Comparison of ENCODE assay signal across 8 cellular contexts in the genomic region with DNA sequence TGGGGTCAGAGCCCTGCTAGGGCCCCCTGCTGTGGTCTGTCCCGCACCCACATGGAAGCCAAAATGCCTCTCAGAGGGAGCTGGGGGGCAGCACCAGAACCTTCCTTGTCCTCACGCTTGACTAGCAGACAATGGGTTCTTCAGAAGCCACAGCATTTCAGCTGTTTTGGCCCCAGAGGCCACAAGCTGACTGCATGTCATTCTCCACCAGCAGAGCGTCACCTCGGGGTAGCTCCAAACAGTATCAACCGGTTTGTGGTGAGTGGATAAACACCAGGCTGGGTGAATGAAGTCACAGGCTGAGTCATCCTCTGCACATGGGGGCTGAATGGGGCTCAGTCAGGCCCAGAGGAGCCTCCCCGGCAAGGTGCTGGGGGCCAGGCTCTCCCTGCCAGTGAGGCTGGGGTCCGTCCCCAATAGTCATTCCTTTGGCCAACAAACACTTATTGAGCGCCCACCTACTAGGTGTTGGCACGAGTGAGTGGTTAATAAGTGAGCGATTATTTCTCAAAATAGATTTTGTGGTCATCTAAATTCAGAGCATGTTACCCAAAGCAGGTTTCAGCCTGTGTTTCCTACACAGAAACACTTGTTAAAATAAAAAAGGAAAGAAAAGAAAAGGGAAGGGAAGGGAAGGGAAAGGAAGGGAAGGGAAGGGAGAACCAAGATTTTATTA. TPM values are rescaled to one million over a fixed set of nuclear protein-coding genes. Genes with fewer than 3 reads are reported as not detected.
A peak's percentile ranks its signal among the peaks of the same experiment; 100 is the strongest.
DNase-seq lines count a peak whose midpoint lies in the region; ATAC-seq and TF ChIP-seq lines count a peak whose summit lies in the region.

No MANE protein-coding gene starts in this region.

- POLR2A ChIA-PET in activated CD8-positive, alpha-beta T cell treated with anti-CD3 and anti-CD28 coated beads for 36 hours (lab: Charles Lee), result interaction anchor here (1.2 kb wide), 1 partner anchor 12 kb away, joined by 3 read pairs; no protein-coding TSS in a partner anchor

- H3K4me3 ChIP-seq in GM12865 (ENCODE audit: low read depth, low read length) (no peak overlapping the region), upper lobe of right lung (no peak overlapping the region), tibial nerve (no peak overlapping the region)

- H3K27me3 ChIP-seq in upper lobe of right lung (peaks cover 4% of the 10 kb centered on the region), tibial nerve (peaks cover 0 to 39% of the 10 kb centered on the region in 2 donors)

- no peaks in the 10 kb centered on the region for H3K4me1 ChIP-seq in upper lobe of right lung
- H3K4me1 ChIP-seq in tibial nerve, result peaks cover 0 to 4% (median 0%) of the 10 kb centered on the region in 4 donors

- H3K4me1 Mint-ChIP-seq in activated CD8-positive, alpha-beta T cell treated with anti-CD3 and anti-CD28 coated beads for 36 hours (ENCODE audit: low read depth), result peaks cover 10% of the 10 kb centered on the region
- H3K4me1 Mint-ChIP-seq in endothelial cell (ENCODE audit: unreplicated experiment), result no peaks in the 10 kb centered on the region

- no peak overlapping the region for H3K27ac Mint-ChIP-seq in activated CD8-positive, alpha-beta T cell treated with anti-CD3 and anti-CD28 coated beads for 36 hours
- no peak overlapping the region for H3K27ac Mint-ChIP-seq in endothelial cell (ENCODE audit: unreplicated experiment)

- DNase-seq in GM12865 (ENCODE audit: low read depth) (peak; percentile 89), hypothalamus (lab: John Stamatoyannopoulos, UW) (peak in 44 of 51 donors; percentile 10 to 93 (median 76)), upper lobe of right lung (no peak), endothelial cell (ENCODE audit: low spot score) (no peak), tibial nerve (ENCODE audit: low spot score in 2 of 2) (no peak)
- DNase-seq in activated CD8-positive, alpha-beta T cell treated with anti-CD3 and anti-CD28 coated beads for 36 hours, result peak; percentile 73

- no peak overlapping the region for H3K4me3 Mint-ChIP-seq in activated CD8-positive, alpha-beta T cell treated with anti-CD3 and anti-CD28 coated beads for 36 hours
- H3K4me3 Mint-ChIP-seq in endothelial cell (ENCODE audit: unreplicated experiment), result no peak overlapping the region

- CTCF ChIA-PET in activated CD8-positive, alpha-beta T cell treated with anti-CD3 and anti-CD28 coated beads for 36 hours (lab: Charles Lee), result interaction anchor here (0.6 to 1.3 kb wide), 4 partner anchors 15 to 283 kb away, joined by 3 to 5 read pairs (median 3); no protein-coding TSS in a partner anchor

- peak; percentile 97 for ATAC-seq in GM21423 (IDR thresholded peaks at IDR 0.05; ENCODE audit: unreplicated experiment)
- ATAC-seq in HG03565 (IDR thresholded peaks at IDR 0.05; ENCODE audit: unreplicated experiment), result peak; percentile 97
- ATAC-seq in activated CD8-positive, alpha-beta T cell treated with anti-CD3 and anti-CD28 coated beads for 36 hours, result peak; percentile 96
- ATAC-seq in upper lobe of right lung, result peak; percentile 79

- TF ChIP-seq POLR2A in tibial nerve (IDR thresholded peaks at IDR 0.05), result no peak

- H3K9me3 ChIP-seq in upper lobe of right lung, result no peaks in the 10 kb centered on the region
- no peaks in the 10 kb centered on the region for H3K9me3 ChIP-seq in tibial nerve

- no peaks in the 10 kb centered on the region for H3K36me3 Mint-ChIP-seq in activated CD8-positive, alpha-beta T cell treated with anti-CD3 and anti-CD28 coated beads for 36 hours (ENCODE audit: low read depth)
- no peaks in the 10 kb centered on the region for H3K36me3 Mint-ChIP-seq in endothelial cell (ENCODE audit: low read depth, unreplicated experiment)

- TF ChIP-seq CTCF in GM12865 (IDR thresholded peaks at IDR 0.05; ENCODE audit: insufficient read depth, low read depth, low read length, missing control alignments) (peak; percentile 13), upper lobe of right lung (IDR thresholded peaks at IDR 0.05) (no peak), endothelial cell (IDR thresholded peaks at IDR 0.05; ENCODE audit: unreplicated experiment) (no peak), tibial nerve (IDR thresholded peaks at IDR 0.05) (peak in 1 of 5 experiments; percentile 4)
- TF ChIP-seq CTCF in activated CD8-positive, alpha-beta T cell treated with anti-CD3 and anti-CD28 coated beads for 36 hours (IDR thresholded peaks at IDR 0.05), result no peak

- WGBS in tibial nerve, 2 donors, result 50 to 56% methylated on average over 9 to 10 of the region's 10 CpGs

- TF ChIP-seq EP300 in tibial nerve (IDR thresholded peaks at IDR 0.05), result peak in 1 of 2 donors; percentile 7

- H3K27ac ChIP-seq in upper lobe of right lung (no peak overlapping the region), tibial nerve (peak overlapping the region in 1 of 4 donors; percentile 50)

- no peaks in the 10 kb centered on the region for H3K9me3 Mint-ChIP-seq in activated CD8-positive, alpha-beta T cell treated with anti-CD3 and anti-CD28 coated beads for 36 hours
- no peaks in the 10 kb centered on the region for H3K9me3 Mint-ChIP-seq in endothelial cell (ENCODE audit: unreplicated experiment)

- peaks cover 14% of the 10 kb centered on the region for H3K27me3 Mint-ChIP-seq in activated CD8-positive, alpha-beta T cell treated with anti-CD3 and anti-CD28 coated beads for 36 hours
- H3K27me3 Mint-ChIP-seq in endothelial cell (ENCODE audit: unreplicated experiment), result peaks cover 2% of the 10 kb centered on the region

- intact Hi-C loops in activated CD8-positive, alpha-beta T cell treated with anti-CD3 and anti-CD28 coated beads for 36 hours (cut with micrococcal nuclease), result no loop called here
- intact Hi-C loops in upper lobe of right lung (cut with DNase I), result no loop called here

- H3K36me3 ChIP-seq in upper lobe of right lung (no peaks in the 10 kb centered on the region), tibial nerve (no peaks in the 10 kb centered on the region)

RNA-seq across cellular contexts. Expression of gene OLIG1, which starts 9.1 kb away (rescaled TPM):
- total RNA-seq in activated CD8-positive, alpha-beta T cell treated with anti-CD3 and anti-CD28 coated beads for 36 hours, result under 1 TPM in 1 of 2 experiments, not detected in 1; 0.61 TPM
- 1.6 TPM for total RNA-seq in upper lobe of right lung
- total RNA-seq in endothelial cell (ENCODE audit: unreplicated experiment), result 0.67 TPM
- not detected for total RNA-seq in tibial nerve

RNA-seq across cellular contexts. Expression of gene OLIG2, which starts 53.3 kb away (rescaled TPM):
- not detected for total RNA-seq in activated CD8-positive, alpha-beta T cell treated with anti-CD3 and anti-CD28 coated beads for 36 hours
- total RNA-seq in upper lobe of right lung, result not detected
- 0.33 TPM for total RNA-seq in endothelial cell (ENCODE audit: unreplicated experiment)
- 1 to 10 TPM in 1 of 4 donors, under 1 TPM in 1, not detected in 2; 0.21 to 1.3 TPM for total RNA-seq in tibial nerve

Comparison
In these comparisons a context has a peak if more than half of its experiments do, and no peak if none do; other contexts are left out.
1. DNase-seq: peak in GM12865 (single experiment), activated CD8-positive, alpha-beta T cell treated with anti-CD3 and anti-CD28 coated beads for 36 hours (single experiment) and hypothalamus (44 of 51); none in upper lobe of right lung (single experiment), endothelial cell (single experiment) and tibial nerve (0 of 2).
2. Peak in every context shown above with its lines, with median percentiles within 50 percentile points of each other: ATAC-seq.